In the genomic region with DNA sequence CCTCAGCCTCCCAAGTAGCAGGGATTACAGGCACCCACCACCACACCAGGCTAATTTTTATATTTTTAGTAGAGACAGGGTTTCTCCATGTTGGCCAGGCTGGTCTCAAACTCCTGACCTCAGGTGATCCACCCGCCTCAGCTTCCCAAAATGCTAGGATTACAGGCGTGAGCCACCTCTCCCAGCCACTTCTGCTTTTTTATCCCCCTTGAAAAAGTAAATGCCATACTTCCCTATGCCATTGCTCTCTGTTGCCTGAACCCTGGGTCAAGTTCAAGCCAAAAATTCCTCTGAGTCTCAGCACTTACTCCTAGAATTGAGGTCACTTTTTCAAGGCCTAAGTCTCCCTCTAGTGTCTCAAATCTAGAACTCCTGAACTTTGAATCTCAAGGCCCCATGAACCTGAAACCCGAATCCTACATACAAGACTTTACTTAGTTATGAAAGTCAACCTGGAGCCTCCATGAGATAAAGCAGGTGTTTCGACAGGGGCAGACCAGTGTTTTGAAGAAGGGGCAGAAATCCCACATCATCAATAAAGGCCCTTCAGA, we compare ENCODE assay signal across 11 cellular contexts. TPM values are rescaled to one million over a fixed set of nuclear protein-coding genes. Genes with fewer than 3 reads are reported as not detected.
DNase-seq lines count a peak whose midpoint lies in the region; ATAC-seq and TF ChIP-seq lines count a peak whose summit lies in the region.
"Had no signal": no experiment of that assay in that cellular context is flagged by ENCODE, and none has a peak within 500 bp of the region (broad histone marks: within the 10 kb centered on the region; RNA-seq: fewer than 3 reads in every experiment).

No MANE protein-coding gene starts in this region.

- no peak for ATAC-seq in GM18520 (IDR thresholded peaks at IDR 0.05; ENCODE audit: unreplicated experiment)

- no peaks in the 10 kb centered on the region for H3K9me3 Mint-ChIP-seq in type B pancreatic cell

- peak; percentile 59 for DNase-seq in SIG-M5 treated with dmso at 0.1 percent for 504 hours (lab: John Stamatoyannopoulos, UW; ENCODE audit: unreplicated experiment)
- DNase-seq in SIG-M5 (lab: John Stamatoyannopoulos, UW), result no peak
- DNase-seq in NCI-H2171 (lab: John Stamatoyannopoulos, UW), result peak; percentile 38
- DNase-seq in T47D (ENCODE audit: low read depth in 1 of 2, low spot score in 1 of 2), result peak; percentile 7 to 39
- no peak for DNase-seq in type B pancreatic cell (ENCODE audit: extremely low spot score, unreplicated experiment)
- DNase-seq in activated CD8-positive, alpha-beta memory T cell treated with anti-CD3 and anti-CD28 coated beads, Interleukin-2, amount 50 U/mL, for 48 hours, result no peak
- no peak for DNase-seq in COLO668 (lab: John Stamatoyannopoulos, UW; ENCODE audit: unreplicated experiment)
- DNase-seq: activated CD4-positive, alpha-beta T cell treated with anti-CD3 and anti-CD28 coated beads, Interleukin-2, amount 50 U/mL, for 4 hours had no signal

- H3K27ac Mint-ChIP-seq in type B pancreatic cell, result no peak overlapping the region

- H3K4me3 Mint-ChIP-seq in type B pancreatic cell, result no peak overlapping the region

- TF ChIP-seq CTCF in type B pancreatic cell (conservative IDR thresholded peaks at IDR 0.05), result peak; percentile 55

- H3K36me3 Mint-ChIP-seq in type B pancreatic cell, result no peaks in the 10 kb centered on the region

- H3K27me3 Mint-ChIP-seq in type B pancreatic cell, result no peaks in the 10 kb centered on the region

- no peaks in the 10 kb centered on the region for H3K4me1 Mint-ChIP-seq in type B pancreatic cell (ENCODE audit: unreplicated experiment)

- in situ Hi-C loops in T47D (cut with HindIII; ENCODE audit: low pct_unique_long_range_greater_than_20kb, low sequenced_read_pairs), result no loop called here

RNA-seq across cellular contexts. Expression of gene APOBEC1, which starts 1.4 kb away (rescaled TPM):
- not detected in 2 replicates for total RNA-seq in type B pancreatic cell (ENCODE audit: low replicate concordance)
- total RNA-seq: bronchial epithelial cell, pulmonary artery endothelial cell had no signal

RNA-seq across cellular contexts. Expression of gene GDF3, which starts 28.5 kb away (rescaled TPM):
- total RNA-seq in type B pancreatic cell (ENCODE audit: low replicate concordance), result not detected in 2 replicates
- total RNA-seq: bronchial epithelial cell had no signal

RNA-seq across cellular contexts. Expression of gene DPPA3, which starts 44.1 kb away (rescaled TPM):
- total RNA-seq in type B pancreatic cell (ENCODE audit: low replicate concordance), result not detected in 2 replicates
- total RNA-seq: bronchial epithelial cell, pulmonary artery endothelial cell had no signal

Comparison
In these comparisons a context has a peak if more than half of its experiments do, and no peak if none do; other contexts are left out.
1. DNase-seq: peak in SIG-M5 treated with dmso at 0.1 percent for 504 hours (single experiment), NCI-H2171 (single experiment) and T47D (2 of 2); none in SIG-M5 (single experiment), type B pancreatic cell (single experiment), activated CD8-positive, alpha-beta memory T cell treated with anti-CD3 and anti-CD28 coated beads, Interleukin-2, amount 50 U/mL, for 48 hours (single experiment) and COLO668 (single experiment).